In the genomic region with DNA sequence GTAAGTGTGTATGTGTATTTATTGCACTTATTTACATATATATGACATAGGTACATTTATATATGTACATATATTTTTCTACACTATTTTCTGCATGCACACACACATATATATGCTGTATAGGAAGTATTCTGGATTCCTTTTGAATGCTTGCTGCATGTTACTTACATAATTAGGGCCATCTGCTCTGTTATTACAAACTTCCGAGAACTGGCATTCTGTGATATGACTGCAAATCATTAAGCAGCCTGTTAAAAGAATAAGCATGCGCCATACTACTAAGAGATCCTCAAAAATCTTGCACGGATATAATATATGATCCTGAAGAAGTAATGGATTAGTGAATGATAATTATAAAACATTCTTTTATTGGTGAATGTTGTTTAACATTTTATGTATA, we compare ENCODE assay signal across 33 cellular contexts.
"Had no signal": no experiment of that assay in that cellular context is flagged by ENCODE, and none has a peak within 500 bp of the region (broad histone marks: within the 10 kb centered on the region; RNA-seq: fewer than 3 reads in every experiment).

No MANE protein-coding gene starts in this region.

- H3K27me3 Mint-ChIP-seq: activated CD4-positive, alpha-beta T cell treated with anti-CD3 and anti-CD28 coated beads for 36 hours; activated CD4-positive, alpha-beta T cell treated with anti-CD3 and anti-CD28 coated beads, Interleukin-2, amount 10 ng/mL, durations not matched to agents 7 days and 5 days; activated naive CD4-positive, alpha-beta T cell treated with anti-CD3 and anti-CD28 coated beads, Interleukin-2, amount 50 U/mL, for 24 hours; activated naive CD8-positive, alpha-beta T cell treated with anti-CD3 and anti-CD28 coated beads, Interleukin-2, amount 10 ng/mL, durations not matched to agents 7 days and 5 days; activated T-cell treated with anti-CD3 and anti-CD28 coated beads, Interleukin-2, amount 50 U/mL, for 24 hours had no signal

- H3K9me3 ChIP-seq: body of pancreas, breast epithelium, MG63, Peyer's patch had no signal

- H3K36me3 Mint-ChIP-seq: activated naive CD4-positive, alpha-beta T cell treated with anti-CD3 and anti-CD28 coated beads, Interleukin-2, amount 50 U/mL, for 24 hours; activated naive CD8-positive, alpha-beta T cell treated with anti-CD3 and anti-CD28 coated beads, Interleukin-2, amount 10 ng/mL, durations not matched to agents 7 days and 5 days; WTC11 had no signal

- DNase-seq: activated CD4-positive, alpha-beta T cell treated with anti-CD3 and anti-CD28 coated beads for 36 hours; activated CD4-positive, alpha-beta T cell treated with anti-CD3 and anti-CD28 coated beads, Interleukin-2, amount 10 ng/mL, durations not matched to agents 7 days and 5 days; activated CD4-positive, alpha-beta T cell treated with anti-CD3 and anti-CD28 coated beads, Interleukin-2, amount 50 U/mL, for 48 hours; activated CD8-positive, alpha-beta T cell treated with anti-CD3 and anti-CD28 coated beads, Interleukin-2, amount 10 ng/mL, durations not matched to agents 7 days and 5 days; activated gamma-delta T cell; activated naive CD4-positive, alpha-beta T cell treated with Interleukin-2 at 50 U/mL for 16 hours; activated naive CD8-positive, alpha-beta T cell treated with anti-CD3 and anti-CD28 coated beads, Interleukin-2, amount 10 ng/mL, durations not matched to agents 7 days and 5 days; activated T-cell treated with anti-CD3 and anti-CD28 coated beads, Interleukin-2, amount 50 U/mL, for 24 hours; amygdala; body of pancreas; cerebellar nuclear complex; Kasumi-1; MG63; NCI-H1048; NCI-H1105 treated with DMSO at 0.1 percent for 48 hours; NCI-H1436 treated with DMSO at 0.1 percent for 48 hours; NCI-H1694 treated with DMSO at 0.1 percent for 48 hours; NCI-H2029; NCI-H345; NCI-H524 treated with DMSO at 0.1 percent for 48 hours; NCI-H748 treated with DMSO at 0.1 percent for 48 hours; NK-92 treated with Interleukin-12 subunit alpha and Interleukin-12 subunit beta, amount 100 ng/mL, for 24 hours; PC-3; Peyer's patch; RPMI8226; SIG-M5 had no signal

- H3K9me3 Mint-ChIP-seq: activated naive CD4-positive, alpha-beta T cell treated with anti-CD3 and anti-CD28 coated beads, Interleukin-2, amount 50 U/mL, for 24 hours; activated naive CD8-positive, alpha-beta T cell treated with anti-CD3 and anti-CD28 coated beads, Interleukin-2, amount 10 ng/mL, durations not matched to agents 7 days and 5 days had no signal

- H3K4me1 ChIP-seq: body of pancreas, breast epithelium, Peyer's patch had no signal

- H3K4me1 Mint-ChIP-seq: activated CD4-positive, alpha-beta T cell treated with anti-CD3 and anti-CD28 coated beads for 36 hours; activated CD4-positive, alpha-beta T cell treated with anti-CD3 and anti-CD28 coated beads, Interleukin-2, amount 10 ng/mL, durations not matched to agents 7 days and 5 days; activated naive CD4-positive, alpha-beta T cell treated with anti-CD3 and anti-CD28 coated beads, Interleukin-2, amount 50 U/mL, for 24 hours; activated naive CD8-positive, alpha-beta T cell treated with anti-CD3 and anti-CD28 coated beads, Interleukin-2, amount 10 ng/mL, durations not matched to agents 7 days and 5 days; WTC11 had no signal

- H3K27me3 ChIP-seq: body of pancreas, breast epithelium, MG63, Peyer's patch had no signal

- H3K4me3 ChIP-seq: body of pancreas, breast epithelium, MG63, Peyer's patch had no signal

- H3K4me3 Mint-ChIP-seq: activated CD4-positive, alpha-beta T cell treated with anti-CD3 and anti-CD28 coated beads for 36 hours; activated CD4-positive, alpha-beta T cell treated with anti-CD3 and anti-CD28 coated beads, Interleukin-2, amount 10 ng/mL, durations not matched to agents 7 days and 5 days; activated CD8-positive, alpha-beta T cell treated with anti-CD3 and anti-CD28 coated beads, Interleukin-2, amount 10 ng/mL, durations not matched to agents 7 days and 5 days; activated naive CD4-positive, alpha-beta T cell treated with anti-CD3 and anti-CD28 coated beads, Interleukin-2, amount 50 U/mL, for 24 hours; activated naive CD8-positive, alpha-beta T cell treated with anti-CD3 and anti-CD28 coated beads, Interleukin-2, amount 10 ng/mL, durations not matched to agents 7 days and 5 days; activated T-cell treated with anti-CD3 and anti-CD28 coated beads, Interleukin-2, amount 50 U/mL, for 24 hours; T-helper 1 cell treated with Interleukin-12 subunit alpha and Interleukin-12 subunit beta and Interleukin-4 antibody, amounts not matched to agents 30 μg/mL and 1 μg/mL, for 36 hours; T-helper 2 cell treated with Interferon-gamma antibody and Interleukin-4, amounts not matched to agents 5 μg/mL and 100 μg/mL, for 36 hours; WTC11 had no signal

- ATAC-seq: activated CD4-positive, alpha-beta T cell treated with anti-CD3 and anti-CD28 coated beads for 36 hours; activated CD4-positive, CD25-positive, alpha-beta regulatory T cell treated with anti-CD3 and anti-CD28 coated beads, Interleukin-2, amount 50 U/mL, for 24 hours; activated CD8-positive, alpha-beta T cell treated with anti-CD3 and anti-CD28 coated beads, Interleukin-2, amount 10 ng/mL, durations not matched to agents 7 days and 5 days; body of pancreas; PC-3; WTC11 had no signal

- H3K27ac Mint-ChIP-seq: activated CD4-positive, alpha-beta T cell treated with anti-CD3 and anti-CD28 coated beads for 36 hours; activated CD4-positive, alpha-beta T cell treated with anti-CD3 and anti-CD28 coated beads, Interleukin-2, amount 10 ng/mL, durations not matched to agents 7 days and 5 days; activated CD8-positive, alpha-beta T cell treated with anti-CD3 and anti-CD28 coated beads, Interleukin-2, amount 10 ng/mL, durations not matched to agents 7 days and 5 days; activated naive CD4-positive, alpha-beta T cell treated with anti-CD3 and anti-CD28 coated beads, Interleukin-2, amount 50 U/mL, for 24 hours; activated naive CD8-positive, alpha-beta T cell treated with anti-CD3 and anti-CD28 coated beads, Interleukin-2, amount 10 ng/mL, durations not matched to agents 7 days and 5 days; activated T-cell treated with anti-CD3 and anti-CD28 coated beads, Interleukin-2, amount 50 U/mL, for 24 hours; activated T-helper 2 cell treated with anti-CD3 and anti-CD28 coated beads, Interferon-gamma antibody, Interleukin-2, Interleukin-4, amounts not matched to agents 10 μg/mL and 5 μg/mL and 100 μg/mL, durations not matched to agents 14 hours and 24 hours and 36 hours; T-helper 1 cell treated with Interleukin-12 subunit alpha and Interleukin-12 subunit beta and Interleukin-4 antibody, amounts not matched to agents 30 μg/mL and 1 μg/mL, for 36 hours; T-helper 2 cell treated with Interferon-gamma antibody and Interleukin-4, amounts not matched to agents 5 μg/mL and 100 μg/mL, for 36 hours; WTC11 had no signal

- H3K27ac ChIP-seq: body of pancreas, breast epithelium, Peyer's patch had no signal

- H3K36me3 ChIP-seq: breast epithelium, MG63, Peyer's patch had no signal
